In the genomic region with DNA sequence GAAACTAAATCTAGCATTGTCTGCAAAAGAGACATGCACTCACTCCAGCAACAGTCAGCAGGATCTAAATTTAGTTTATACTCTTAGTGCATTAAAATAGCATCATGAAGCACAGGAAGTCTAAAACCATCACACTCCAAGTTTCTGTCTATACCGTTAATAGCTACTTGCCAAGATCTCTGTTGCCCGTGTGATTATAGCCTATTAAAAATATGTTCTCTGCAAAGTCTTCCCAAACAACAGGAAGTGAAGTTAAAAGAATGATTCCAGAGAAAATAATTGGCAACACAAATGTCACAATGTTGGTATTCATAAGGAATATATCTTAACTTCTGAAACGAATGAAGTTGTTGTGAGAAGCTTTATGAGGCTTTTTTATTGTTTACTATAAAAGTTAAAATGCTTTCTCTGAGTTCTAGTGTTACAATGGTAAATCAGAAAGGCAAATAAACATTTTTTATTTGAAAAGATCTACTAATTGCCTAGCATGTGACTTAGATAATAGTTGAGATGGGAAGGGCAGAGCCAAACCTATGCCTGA, we compare ENCODE assay signal across 11 cellular contexts.
DNase-seq lines count a peak whose midpoint lies in the region; ATAC-seq and TF ChIP-seq lines count a peak whose summit lies in the region.
"Had no signal": no experiment of that assay in that cellular context is flagged by ENCODE, and none has a peak within 500 bp of the region (broad histone marks: within the 10 kb centered on the region; RNA-seq: fewer than 3 reads in every experiment).

No MANE protein-coding gene starts in this region.

- H3F3A ChIP-seq in PC-9 (ENCODE audit: insufficient read depth, low read depth) = no peaks in the 10 kb centered on the region

- 0 out of 2 replicates have a peak overlapping the region, but pooled peaks have one; percentile 10 for H2AFZ ChIP-seq in PC-9

- H3K27me3 Mint-ChIP-seq in chondrocyte (ENCODE audit: low read depth) = peaks cover 2% of the 10 kb centered on the region
- H3K27me3 Mint-ChIP-seq in CD14-positive monocyte (ENCODE audit: low read depth in 3 of 3) = peaks cover 0 to 1% (median 0%) of the 10 kb centered on the region in 3 donors
- H3K27me3 Mint-ChIP-seq in natural killer cell treated with Interleukin-12 subunit alpha and Interleukin-12 subunit beta and Interleukin-15 and Interleukin-18, amount 100 ng/mL, for 72 hours = no peaks in the 10 kb centered on the region

- H3K4me3 ChIP-seq in PC-9 = no peak overlapping the region

- H3K4me3 Mint-ChIP-seq in chondrocyte (ENCODE audit: unreplicated experiment) = no peak overlapping the region
- no peak overlapping the region for H3K4me3 Mint-ChIP-seq in CD14-positive monocyte
- H3K4me3 Mint-ChIP-seq in natural killer cell treated with Interleukin-12 subunit alpha and Interleukin-12 subunit beta and Interleukin-15 and Interleukin-18, amount 100 ng/mL, for 72 hours = no peak overlapping the region

- no peak overlapping the region for H3K4me2 ChIP-seq in PC-9

- intact Hi-C loops in PC-9 (cut with micrococcal nuclease; ENCODE audit: unreplicated experiment) (no loop called here), CD14-positive monocyte (cut with micrococcal nuclease) (no loop called here)

- 0 out of 2 replicates have a peak, but pooled peaks cover 7% of the 10 kb centered on the region for H3K9me2 ChIP-seq in PC-9 (ENCODE audit: insufficient read depth)

- TF ChIP-seq CTCF in 22Rv1 (IDR thresholded peaks at IDR 0.05) (no peak), PC-9 (conservative IDR thresholded peaks at IDR 0.05) (no peak), chondrocyte (IDR thresholded peaks at IDR 0.05) (no peak), CD14-positive monocyte (IDR thresholded peaks at IDR 0.05) (no peak)

- H3K36me3 Mint-ChIP-seq in chondrocyte (ENCODE audit: low read depth) (peaks cover 1% of the 10 kb centered on the region), CD14-positive monocyte (no peaks in the 10 kb centered on the region)
- H3K36me3 Mint-ChIP-seq in natural killer cell treated with Interleukin-12 subunit alpha and Interleukin-12 subunit beta and Interleukin-15 and Interleukin-18, amount 100 ng/mL, for 72 hours = no peaks in the 10 kb centered on the region

- H4K20me1 ChIP-seq in PC-9 (ENCODE audit: insufficient read depth) = no peaks in the 10 kb centered on the region

- no peaks in the 10 kb centered on the region for H3K36me3 ChIP-seq in PC-9 (ENCODE audit: low read depth)

- H3K27ac Mint-ChIP-seq in chondrocyte (ENCODE audit: unreplicated experiment) = no peak overlapping the region
- no peak overlapping the region for H3K27ac Mint-ChIP-seq in CD14-positive monocyte
- no peak overlapping the region for H3K27ac Mint-ChIP-seq in natural killer cell treated with Interleukin-12 subunit alpha and Interleukin-12 subunit beta and Interleukin-15 and Interleukin-18, amount 100 ng/mL, for 72 hours

- no TSS peak for BruUV-seq in PC-9 (replicated peaks; lab: Mats Ljungman, UMichigan)

- peak; percentile 52 for ATAC-seq in GM21529 (IDR thresholded peaks at IDR 0.05; ENCODE audit: unreplicated experiment)
- no peak for ATAC-seq in natural killer cell treated with Interleukin-12 subunit alpha and Interleukin-12 subunit beta and Interleukin-15 and Interleukin-18, amount 100 ng/mL, for 72 hours

- H3K9me3 Mint-ChIP-seq in chondrocyte (ENCODE audit: low read depth) (no peaks in the 10 kb centered on the region), CD14-positive monocyte (peaks cover 0 to 4% (median 2%) of the 10 kb centered on the region in 7 donors)
- peaks cover 5% of the 10 kb centered on the region for H3K9me3 Mint-ChIP-seq in natural killer cell treated with Interleukin-12 subunit alpha and Interleukin-12 subunit beta and Interleukin-15 and Interleukin-18, amount 100 ng/mL, for 72 hours

- H3K4me1 Mint-ChIP-seq in chondrocyte (ENCODE audit: low read depth) (peaks cover 24% of the 10 kb centered on the region), CD14-positive monocyte (peaks cover 1% of the 10 kb centered on the region)
- H3K4me1 Mint-ChIP-seq in natural killer cell treated with Interleukin-12 subunit alpha and Interleukin-12 subunit beta and Interleukin-15 and Interleukin-18, amount 100 ng/mL, for 72 hours (ENCODE audit: low read depth in 2 of 2) = no peaks in the 10 kb centered on the region

- no peaks in the 10 kb centered on the region for H3K79me2 ChIP-seq in PC-9 (ENCODE audit: low read depth)

- H3K27me3 ChIP-seq in PC-9 (ENCODE audit: insufficient read depth, low read depth) = no peaks in the 10 kb centered on the region

- H3K4me1 ChIP-seq in PC-9 (replicated peaks; ENCODE audit: insufficient read depth) = no peaks in the 10 kb centered on the region

- POLR2A ChIA-PET in PC-9 (lab: Charles Lee; ENCODE audit: unreplicated experiment) = no interaction called here

- no peak for DNase-seq in PC-9
- peak; percentile 37 for DNase-seq in hepatic stellate cell (ENCODE audit: low spot score)
- no peak for DNase-seq in chondrocyte (ENCODE audit: low spot score)
- DNase-seq in NOMO-1 treated with dmso at 0.1 percent for 144 hours (lab: John Stamatoyannopoulos, UW; ENCODE audit: unreplicated experiment) = no peak
- DNase-seq in CD14-positive monocyte (ENCODE audit: low spot score) = no peak
- no peak for DNase-seq in natural killer cell treated with Interleukin-12 subunit alpha and Interleukin-12 subunit beta and Interleukin-15 and Interleukin-18, amount 100 ng/mL, for 72 hours (ENCODE audit: low spot score)
- DNase-seq: activated CD4-positive, alpha-beta T cell treated with anti-CD3 and anti-CD28 coated beads for 1 hour; activated effector memory CD4-positive, alpha-beta T cell treated with Interleukin-2 at 50 U/mL for 16 hours; SHP77 had no signal

- CTCF ChIA-PET in PC-9 (lab: Charles Lee) = no interaction called here

- no peaks in the 10 kb centered on the region for H3K9me3 ChIP-seq in PC-9 (ENCODE audit: insufficient read depth, low read depth)

- peak overlapping the region; percentile 92 for H3K27ac ChIP-seq in 22Rv1
- H3K27ac ChIP-seq in PC-9 = no peak overlapping the region
